ENCODE assay signal across 8 cellular contexts in genomic region chr9:19551124-19551929, GRCh38.
DNase-seq lines count a peak whose midpoint lies in the region; ATAC-seq, FAIRE-seq and TF ChIP-seq lines count a peak whose summit lies in the region.

No MANE protein-coding gene starts in this region.

- peaks cover 1% of the 10 kb centered on the region for H3K4me1 Mint-ChIP-seq in activated CD4-positive, alpha-beta memory T cell treated with anti-CD3 and anti-CD28 coated beads, Interleukin-2, amount 10 ng/mL, durations not matched to agents 7 days and 5 days

- H3K36me3 Mint-ChIP-seq in activated CD4-positive, alpha-beta memory T cell treated with anti-CD3 and anti-CD28 coated beads, Interleukin-2, amount 10 ng/mL, durations not matched to agents 7 days and 5 days (ENCODE audit: low read depth), result no peaks in the 10 kb centered on the region

- no peaks in the 10 kb centered on the region for H3K4me1 ChIP-seq in A549

- DNase-seq in A549 (ENCODE audit: low read depth in 1 of 2, low spot score in 1 of 2) (no peak), D721Med (ENCODE audit: insufficient read length, low spot score) (no peak), CD1c-positive myeloid dendritic cell (ENCODE audit: extremely low spot score) (no peak), EL (no peak)
- no peak for DNase-seq in activated CD4-positive, alpha-beta memory T cell treated with anti-CD3 and anti-CD28 coated beads, Interleukin-2, amount 10 ng/mL, durations not matched to agents 7 days and 5 days

- H3K27ac Mint-ChIP-seq in activated CD4-positive, alpha-beta memory T cell treated with anti-CD3 and anti-CD28 coated beads, Interleukin-2, amount 10 ng/mL, durations not matched to agents 7 days and 5 days, result no peak overlapping the region

- H3K4me3 ChIP-seq in A549, result no peak overlapping the region

- 28% methylated on average over 8 of the region's 8 CpGs for WGBS in A549 (ENCODE audit: missing lambda C conversion rate)

- TF ChIP-seq RAD21 in A549 (conservative IDR thresholded peaks at IDR 0.05 in 1 of 2, IDR thresholded peaks at IDR 0.05 in 1 of 2), result no peak

- H3K27ac ChIP-seq in A549 (no peak overlapping the region), cingulate gyrus (ENCODE audit: low read depth, low read length) (peak overlapping the region; percentile 49)

- POLR2A ChIA-PET in A549 (lab: Yijun Ruan, JAX), result no interaction called here
- POLR2A ChIA-PET in activated CD4-positive, alpha-beta memory T cell treated with anti-CD3 and anti-CD28 coated beads, Interleukin-2, amount 10 ng/mL, durations not matched to agents 7 days and 5 days (lab: Charles Lee), result no interaction called here

- CTCF ChIA-PET in A549 (lab: Yijun Ruan, JAX), result no interaction called here
- CTCF ChIA-PET in activated CD4-positive, alpha-beta memory T cell treated with anti-CD3 and anti-CD28 coated beads, Interleukin-2, amount 10 ng/mL, durations not matched to agents 7 days and 5 days (lab: Charles Lee), result no interaction called here

- ATAC-seq in A549 (peak; percentile 50 to 59; a peak in 2 of 6 replicates), GM19395 (IDR thresholded peaks at IDR 0.05; ENCODE audit: unreplicated experiment) (peak; percentile 80), HG03432 (IDR thresholded peaks at IDR 0.05; ENCODE audit: unreplicated experiment) (peak; percentile 68)

- no peak for TF ChIP-seq EP300 in A549 (IDR thresholded peaks at IDR 0.05)

- FAIRE-seq in A549 (lab: Jason Lieb, UNC) (no peak), D721Med (lab: Jason Lieb, UNC) (no peak)

- no peak overlapping the region for H3K4me3 Mint-ChIP-seq in activated CD4-positive, alpha-beta memory T cell treated with anti-CD3 and anti-CD28 coated beads, Interleukin-2, amount 10 ng/mL, durations not matched to agents 7 days and 5 days

- no peak for TF ChIP-seq POLR2A in A549 (IDR thresholded peaks at IDR 0.05; ENCODE audit: low read length)

- H3K4me2 ChIP-seq in A549, result peak overlapping the region; percentile 35; the same call in 1 of the 3 replicates

- no peaks in the 10 kb centered on the region for H3K9me3 ChIP-seq in A549

- no peak for TF ChIP-seq CTCF in A549 (IDR thresholded peaks at IDR 0.05)
- TF ChIP-seq CTCF in D721Med (IDR thresholded peaks at IDR 0.05; ENCODE audit: insufficient read depth, missing control alignments), result no peak

- no peaks in the 10 kb centered on the region for H3K9me3 Mint-ChIP-seq in activated CD4-positive, alpha-beta memory T cell treated with anti-CD3 and anti-CD28 coated beads, Interleukin-2, amount 10 ng/mL, durations not matched to agents 7 days and 5 days

- H3K27me3 Mint-ChIP-seq in activated CD4-positive, alpha-beta memory T cell treated with anti-CD3 and anti-CD28 coated beads, Interleukin-2, amount 10 ng/mL, durations not matched to agents 7 days and 5 days, result no peaks in the 10 kb centered on the region

TF ChIP-seq in A549, 52 proteins besides CTCF, POLR2A, EP300 and RAD21:
- no peak for TF ChIP-seq HOXA7 (CRISPR knock-in tag; IDR thresholded peaks at IDR 0.05)
- no peak for TF ChIP-seq BHLHE40 (IDR thresholded peaks at IDR 0.05; ENCODE audit: low read depth, low read length)
- no peak for TF ChIP-seq TFCP2L1 (CRISPR knock-in tag; IDR thresholded peaks at IDR 0.05)
- no peak for TF ChIP-seq CHD4 (IDR thresholded peaks at IDR 0.05; ENCODE audit: borderline replicate concordance)
- TF ChIP-seq MAX (IDR thresholded peaks at IDR 0.05), result no peak
- TF ChIP-seq EHF (CRISPR knock-in tag; IDR thresholded peaks at IDR 0.05), result no peak
- TF ChIP-seq ESRRA (IDR thresholded peaks at IDR 0.05; ENCODE audit: borderline replicate concordance, low read length), result no peak
- TF ChIP-seq MAFK (IDR thresholded peaks at IDR 0.05; ENCODE audit: partially characterized antibody), result no peak
- TF ChIP-seq RARB (CRISPR knock-in tag; IDR thresholded peaks at IDR 0.05), result no peak
- no peak for TF ChIP-seq NR3C1 (IDR thresholded peaks at IDR 0.05)
- no peak for TF ChIP-seq HES2 (IDR thresholded peaks at IDR 0.05)
- no peak for TF ChIP-seq HOXB13 (CRISPR knock-in tag; IDR thresholded peaks at IDR 0.05; ENCODE audit: low read depth)
- TF ChIP-seq E2F6 (IDR thresholded peaks at IDR 0.05; ENCODE audit: borderline replicate concordance, low read depth), result no peak
- no peak for TF ChIP-seq ZNF302 (CRISPR knock-in tag; IDR thresholded peaks at IDR 0.05)
- TF ChIP-seq NPAS2 (CRISPR knock-in tag; IDR thresholded peaks at IDR 0.05; ENCODE audit: borderline replicate concordance), result no peak
- no peak for TF ChIP-seq MAZ (IDR thresholded peaks at IDR 0.05; ENCODE audit: borderline replicate concordance, low read depth, low read length)
- TF ChIP-seq HDAC2 (IDR thresholded peaks at IDR 0.05), result no peak
- TF ChIP-seq MYC (IDR thresholded peaks at IDR 0.05; ENCODE audit: borderline replicate concordance, low read length), result no peak
- no peak for TF ChIP-seq CEBPB (IDR thresholded peaks at IDR 0.05)
